Comparison of ENCODE assay signal across 8 cellular contexts in genomic region chr12:66861157-66861750, GRCh38.
DNase-seq lines count a peak whose midpoint lies in the region; ATAC-seq and TF ChIP-seq lines count a peak whose summit lies in the region.

No MANE protein-coding gene starts in this region.

- intact Hi-C loops in lower leg skin (cut with DNase I; ENCODE audit: low total_unique reads): no loop called here

- H3K4me3 ChIP-seq in HFF-Myc (replicated peaks; ENCODE audit: low read depth, low read length) (no peak overlapping the region), choroid plexus epithelial cell (ENCODE audit: low read depth, low read length) (no peak overlapping the region), lower leg skin (ENCODE audit: low read depth, poor library complexity, severe bottlenecking) (no peak overlapping the region)

- peak; percentile 92 for TF ChIP-seq CTCF in HFF-Myc (IDR thresholded peaks at IDR 0.05; ENCODE audit: low read depth, low read length, missing control alignments)
- TF ChIP-seq CTCF in choroid plexus epithelial cell (conservative IDR thresholded peaks at IDR 0.05; ENCODE audit: low read depth, low read length): peak; percentile 99
- TF ChIP-seq CTCF in lower leg skin (IDR thresholded peaks at IDR 0.05): no peak

- DNase-seq in GM03348 (ENCODE audit: low spot score) (peak; percentile 60), HFF-Myc (ENCODE audit: extremely low read depth, low read depth) (peak; percentile 16), NCI-H2081 treated with DMSO at 0.1 percent for 48 hours (lab: John Stamatoyannopoulos, UW) (peak; percentile 49), choroid plexus epithelial cell (ENCODE audit: low read depth) (peak; percentile 76), lower leg skin (ENCODE audit: low spot score in 2 of 2) (peak; percentile 35 to 87)
- DNase-seq in activated CD4-positive, alpha-beta T cell treated with anti-CD3 and anti-CD28 coated beads for 24 hours (ENCODE audit: low read depth in 2 of 2): peak; percentile 34 to 48
- peak; percentile 21 to 35 (median 22) for DNase-seq in stimulated activated CD4-positive, alpha-beta T cell treated with anti-CD3 and anti-CD28 coated beads, TNF-alpha, amount 100 ng/mL, for 4 hours (ENCODE audit: low read depth in 3 of 3)

- TF ChIP-seq POLR2A in lower leg skin (IDR thresholded peaks at IDR 0.05): no peak

- ATAC-seq in HG03457 (IDR thresholded peaks at IDR 0.05; ENCODE audit: unreplicated experiment): no peak

- WGBS in lower leg skin, 2 donors: 16% methylated on average over 3 of the region's 3 CpGs

Comparison
In these comparisons a context has a peak if more than half of its experiments do, and no peak if none do; other contexts are left out.
1. DNase-seq: peak in every context shown above with its lines; median percentile 76 in choroid plexus epithelial cell; 61 in lower leg skin; 60 in GM03348; 49 in NCI-H2081 treated with DMSO at 0.1 percent for 48 hours; 41 in activated CD4-positive, alpha-beta T cell treated with anti-CD3 and anti-CD28 coated beads for 24 hours; 22 in stimulated activated CD4-positive, alpha-beta T cell treated with anti-CD3 and anti-CD28 coated beads, TNF-alpha, amount 100 ng/mL, for 4 hours; 16 in HFF-Myc.
2. CTCF ChIP-seq: peak in HFF-Myc (single experiment) and choroid plexus epithelial cell (single experiment); none in lower leg skin (0 of 3).